ENCODE assay signal across 24 cellular contexts in the genomic region with DNA sequence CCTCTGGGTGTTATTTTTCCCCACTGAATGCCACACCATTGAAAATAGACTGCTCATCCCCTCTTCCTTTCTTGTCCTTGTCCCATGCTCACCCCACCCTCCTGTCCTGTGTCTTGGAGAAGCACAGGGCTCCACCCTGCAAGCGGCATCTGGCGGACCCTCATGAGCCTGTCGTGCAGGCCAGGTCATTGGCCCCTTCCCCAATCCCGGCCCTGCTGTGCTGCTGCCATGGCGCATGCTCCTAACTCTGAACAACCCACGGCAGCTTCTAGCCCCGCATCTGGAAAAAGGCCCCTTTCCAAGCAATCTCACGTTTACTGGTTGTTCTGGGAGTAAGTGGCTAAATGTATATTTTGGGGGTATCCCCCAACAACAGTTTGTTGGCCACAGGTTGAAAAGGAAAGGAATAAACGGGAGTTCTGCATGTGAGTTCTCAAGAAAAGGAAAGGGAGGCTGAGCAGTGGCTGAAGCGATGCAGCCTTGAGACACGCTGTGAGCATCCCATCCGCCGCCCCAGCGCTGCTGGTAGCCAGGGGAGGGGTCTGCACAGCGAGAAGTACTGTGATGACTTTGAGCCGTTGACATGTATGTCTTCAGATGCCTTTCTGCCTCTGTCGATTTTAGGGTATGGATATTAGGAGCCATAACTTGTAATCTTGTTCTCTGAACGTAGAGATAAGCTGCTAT. TPM values are rescaled to one million over a fixed set of nuclear protein-coding genes. Genes with fewer than 3 reads are reported as not detected.
DNase-seq lines count a peak whose midpoint lies in the region; ATAC-seq and TF ChIP-seq lines count a peak whose summit lies in the region.
"Had no signal": no experiment of that assay in that cellular context is flagged by ENCODE, and none has a peak within 500 bp of the region (broad histone marks: within the 10 kb centered on the region; RNA-seq: fewer than 3 reads in every experiment).

No MANE protein-coding gene starts in this region.

- no peak for DNase-seq in activated naive CD4-positive, alpha-beta T cell treated with anti-CD3 and anti-CD28 coated beads, Interleukin-2, amount 10 ng/mL, durations not matched to agents 7 days and 5 days
- no peak for DNase-seq in activated naive CD4-positive, alpha-beta T cell treated with Interleukin-2 at 50 U/mL for 16 hours
- no peak for DNase-seq in H9
- no peak for DNase-seq in left colon
- no peak for DNase-seq in DMS153 treated with DMSO at 0.1 percent for 48 hours (lab: John Stamatoyannopoulos, UW; ENCODE audit: unreplicated experiment)
- no peak for DNase-seq in NCI-H1694 treated with DMSO at 0.1 percent for 48 hours (lab: John Stamatoyannopoulos, UW)
- no peak for DNase-seq in Calu3
- DNase-seq: DMS153, H7, HFFc6, KG1, NCI-H1092 treated with DMSO at 0.1 percent for 48 hours, NCI-H1436 treated with DMSO at 0.1 percent for 48 hours, NCI-H2029, NCI-H2227 treated with DMSO at 0.1 percent for 48 hours, NCI-H510A treated with DMSO at 0.1 percent for 48 hours, NCI-H748 treated with DMSO at 0.1 percent for 48 hours, PC-9, RPMI8226, SHP77 treated with DMSO at 0.1 percent for 48 hours had no signal

- H3K9me3 ChIP-seq in H9 (ENCODE audit: control insufficient read depth, low read depth, low read length) = no peaks in the 10 kb centered on the region

- H3K4me3 Mint-ChIP-seq in activated naive CD4-positive, alpha-beta T cell treated with anti-CD3 and anti-CD28 coated beads, Interleukin-2, amount 10 ng/mL, durations not matched to agents 7 days and 5 days = no peak overlapping the region
- H3K4me3 Mint-ChIP-seq in H9 (no peak overlapping the region), Calu3 (ENCODE audit: low read depth, unreplicated experiment) (no peak overlapping the region)
- no peak overlapping the region for H3K4me3 Mint-ChIP-seq in stimulated activated memory B cell treated with anti-CD40 and anti-IgM and Interleukin-4, amounts not matched to agents 10 μg/mL and 1 μg/mL and 100 μg/mL, for 72 hours
- H3K4me3 Mint-ChIP-seq: CD14-positive monocyte, HFFc6 had no signal

- no peak overlapping the region for H3K27ac ChIP-seq in H9 (ENCODE audit: insufficient read length, low read depth, low read length)
- H3K27ac ChIP-seq: HL-60, PC-9 had no signal

- no peak overlapping the region for H3T11ph ChIP-seq in H9 (ENCODE audit: low read length)

- no peak overlapping the region for H3K9ac ChIP-seq in H9 (ENCODE audit: extremely low read depth, insufficient read length, low read length)

- no peak overlapping the region for H4K8ac ChIP-seq in H9 (replicated peaks; ENCODE audit: insufficient read length, low read depth, low read length)

- peak; percentile 58 for ATAC-seq in left colon
- no peak for ATAC-seq in stimulated activated memory B cell treated with anti-CD40 and anti-IgM and Interleukin-4, amounts not matched to agents 10 μg/mL and 1 μg/mL and 100 μg/mL, for 72 hours

- H3K9me3 Mint-ChIP-seq in activated naive CD4-positive, alpha-beta T cell treated with anti-CD3 and anti-CD28 coated beads, Interleukin-2, amount 10 ng/mL, durations not matched to agents 7 days and 5 days = no peaks in the 10 kb centered on the region
- H3K9me3 Mint-ChIP-seq in H9 (no peaks in the 10 kb centered on the region), Calu3 (ENCODE audit: low read depth, unreplicated experiment) (no peaks in the 10 kb centered on the region)
- no peaks in the 10 kb centered on the region for H3K9me3 Mint-ChIP-seq in stimulated activated memory B cell treated with anti-CD40 and anti-IgM and Interleukin-4, amounts not matched to agents 10 μg/mL and 1 μg/mL and 100 μg/mL, for 72 hours
- H3K9me3 Mint-ChIP-seq: HFFc6 had no signal

- H3K4me2 ChIP-seq in H9 (ENCODE audit: insufficient read depth, insufficient read length, low read length) = no peak overlapping the region
- H3K4me2 ChIP-seq: PC-9 had no signal

- H2AFZ ChIP-seq in H9 (ENCODE audit: low read length) = no peak overlapping the region
- H2AFZ ChIP-seq: PC-9 had no signal

- H3K27ac Mint-ChIP-seq in activated naive CD4-positive, alpha-beta T cell treated with anti-CD3 and anti-CD28 coated beads, Interleukin-2, amount 10 ng/mL, durations not matched to agents 7 days and 5 days = peak overlapping the region; percentile 80
- H3K27ac Mint-ChIP-seq in H9 (peak overlapping the region in 2 of 3 experiments; percentile 13 to 44; a peak in 2 of 7 replicates), Calu3 (ENCODE audit: unreplicated experiment) (no peak overlapping the region)
- peak overlapping the region; percentile 73 for H3K27ac Mint-ChIP-seq in stimulated activated memory B cell treated with anti-CD40 and anti-IgM and Interleukin-4, amounts not matched to agents 10 μg/mL and 1 μg/mL and 100 μg/mL, for 72 hours
- H3K27ac Mint-ChIP-seq: HFFc6 had no signal

- H2BK120ac ChIP-seq in H9 (ENCODE audit: low read depth, low read length, poor library complexity, severe bottlenecking) = no peak overlapping the region

- H3K27me3 Mint-ChIP-seq in activated naive CD4-positive, alpha-beta T cell treated with anti-CD3 and anti-CD28 coated beads, Interleukin-2, amount 10 ng/mL, durations not matched to agents 7 days and 5 days = no peaks in the 10 kb centered on the region
- no peaks in the 10 kb centered on the region for H3K27me3 Mint-ChIP-seq in H9 (ENCODE audit: low read depth)
- no peaks in the 10 kb centered on the region for H3K27me3 Mint-ChIP-seq in stimulated activated memory B cell treated with anti-CD40 and anti-IgM and Interleukin-4, amounts not matched to agents 10 μg/mL and 1 μg/mL and 100 μg/mL, for 72 hours
- no peaks in the 10 kb centered on the region for H3K27me3 Mint-ChIP-seq in Calu3 (ENCODE audit: unreplicated experiment)

- no peak overlapping the region for H3K23ac ChIP-seq in H9 (ENCODE audit: insufficient read length, low read depth, low read length)

- H2BK15ac ChIP-seq in H9 (ENCODE audit: low read depth, low read length) = no peak overlapping the region

- H4K20me1 ChIP-seq in H9 (ENCODE audit: control insufficient read depth, insufficient read depth, insufficient read length) = no peaks in the 10 kb centered on the region

- H3K27me3 ChIP-seq in H9 (ENCODE audit: insufficient read depth, low read length) = no peaks in the 10 kb centered on the region

- no peak overlapping the region for H4K91ac ChIP-seq in H9 (ENCODE audit: insufficient read length, low read depth, low read length)

- no peaks in the 10 kb centered on the region for H3K23me2 ChIP-seq in H9 (ENCODE audit: insufficient read length, low read depth, low read length, poor library complexity, severe bottlenecking)

- H2BK20ac ChIP-seq in H9 (ENCODE audit: low read depth, low read length, poor library complexity, severe bottlenecking) = no peak overlapping the region

- BruUV-seq in Calu3 (replicated peaks; lab: Mats Ljungman, UMichigan) = no TSS peak

- no peaks in the 10 kb centered on the region for H3K4me1 ChIP-seq in H9 (ENCODE audit: insufficient read depth, low read length)

- no peak overlapping the region for H2BK12ac ChIP-seq in H9 (ENCODE audit: insufficient read length, low read depth, low read length)

- CTCF ChIA-PET in activated naive CD4-positive, alpha-beta T cell treated with anti-CD3 and anti-CD28 coated beads, Interleukin-2, amount 10 ng/mL, durations not matched to agents 7 days and 5 days (lab: Charles Lee) = no interaction called here
- CTCF ChIA-PET in Calu3 (lab: Charles Lee) = no interaction called here

- 0 out of 2 replicates have a peak, but pooled peaks cover 2% of the 10 kb centered on the region for H3K79me2 ChIP-seq in H9 (ENCODE audit: insufficient read depth, low read length)

- no peak overlapping the region for H4K5ac ChIP-seq in H9 (ENCODE audit: insufficient read length, low read depth, low read length)

- TF ChIP-seq CTCF in H9 (conservative IDR thresholded peaks at IDR 0.05) (no peak), Calu3 (IDR thresholded peaks at IDR 0.05; ENCODE audit: unreplicated experiment) (no peak)

- H2BK5ac ChIP-seq in H9 (ENCODE audit: insufficient read length, low read length) = no peak overlapping the region

- H3K36me3 Mint-ChIP-seq in activated naive CD4-positive, alpha-beta T cell treated with anti-CD3 and anti-CD28 coated beads, Interleukin-2, amount 10 ng/mL, durations not matched to agents 7 days and 5 days = peaks cover 61% of the 10 kb centered on the region
- H3K36me3 Mint-ChIP-seq in H9 (ENCODE audit: insufficient read depth in 1 of 3, low read depth in 3 of 3) = peaks cover 13 to 68% (median 61%) of the 10 kb centered on the region in 3 experiments; a peak in 6 of 7 replicates
- H3K36me3 Mint-ChIP-seq in stimulated activated memory B cell treated with anti-CD40 and anti-IgM and Interleukin-4, amounts not matched to agents 10 μg/mL and 1 μg/mL and 100 μg/mL, for 72 hours = peaks cover 53% of the 10 kb centered on the region
- H3K36me3 Mint-ChIP-seq in Calu3 (ENCODE audit: insufficient read depth, unreplicated experiment) = peaks cover 11% of the 10 kb centered on the region

- WGBS in H9 (ENCODE audit: extremely low coverage, insufficient read length, low lambda C conversion rate) = no CpG with 5 or more reads among the region's 18 CpGs

- intact Hi-C loops in left colon (cut with DNase I, micrococcal nuclease) = no loop called here
- intact Hi-C loops in Calu3 (cut with micrococcal nuclease; ENCODE audit: unreplicated experiment) = no loop called here

- H3K79me1 ChIP-seq in H9 (ENCODE audit: insufficient read depth, low read depth, low read length, poor library complexity, severe bottlenecking) = no peaks in the 10 kb centered on the region

- H3K4me1 Mint-ChIP-seq in activated naive CD4-positive, alpha-beta T cell treated with anti-CD3 and anti-CD28 coated beads, Interleukin-2, amount 10 ng/mL, durations not matched to agents 7 days and 5 days = no peaks in the 10 kb centered on the region
- H3K4me1 Mint-ChIP-seq in H9 = peaks cover 3% of the 10 kb centered on the region in 2 experiments; a peak in 3 of 4 replicates
- peaks cover 28% of the 10 kb centered on the region for H3K4me1 Mint-ChIP-seq in stimulated activated memory B cell treated with anti-CD40 and anti-IgM and Interleukin-4, amounts not matched to agents 10 μg/mL and 1 μg/mL and 100 μg/mL, for 72 hours
- H3K4me1 Mint-ChIP-seq in Calu3 (ENCODE audit: low read depth, unreplicated experiment) = no peaks in the 10 kb centered on the region

- H2AK5ac ChIP-seq in H9 (ENCODE audit: insufficient read length, low read length) = no peak overlapping the region

- H3K14ac ChIP-seq in H9 (ENCODE audit: insufficient read depth, low read length) = no peak overlapping the region

- no peak overlapping the region for H3K4ac ChIP-seq in H9 (ENCODE audit: low read depth, low read length)

- no peak overlapping the region for H3K56ac ChIP-seq in H9 (ENCODE audit: insufficient read length, low read depth, low read length)

- no peak overlapping the region for H3K18ac ChIP-seq in H9 (ENCODE audit: insufficient read length, low read depth, low read length)

RNA-seq across cellular contexts. Expression of a gene that starts 16.3 kb away (rescaled TPM):
- total RNA-seq in H9 (2021) (4.0 TPM in 2 replicates), left colon (10 to 100 TPM; 18.4 to 25.1 TPM), Calu3 (2022) (2.5 and 5.2 TPM in 2 replicates)
- total RNA-seq: A172 had no signal

RNA-seq across cellular contexts. Expression of a gene that starts 41.9 kb away (rescaled TPM):
- total RNA-seq in H9 (2021) (20.7 and 22.1 TPM in 2 replicates), left colon (10 to 100 TPM; 23.5 to 26.5 TPM), Calu3 (2022) (18.2 and 20.6 TPM in 2 replicates)

RNA-seq across cellular contexts. Expression of a gene that starts 44.5 kb away (rescaled TPM):
- total RNA-seq in H9 (2021) = 15.9 and 17.2 TPM in 2 replicates
- total RNA-seq in left colon = 10 to 100 TPM in 1 of 2 donors, 1 to 10 TPM in 1; 9.9 to 16.9 TPM
- total RNA-seq in Calu3 (2022) = 8.4 and 8.8 TPM in 2 replicates

RNA-seq across cellular contexts. Expression of a gene that starts 48.7 kb away (rescaled TPM):
- total RNA-seq in H9 (2021) (45.0 and 51.0 TPM in 2 replicates), left colon (10 to 100 TPM; 27.4 to 37.6 TPM), Calu3 (2022) (27.0 and 30.1 TPM in 2 replicates)
